9 cellular contexts compared by ENCODE assay signal in the genomic region with DNA sequence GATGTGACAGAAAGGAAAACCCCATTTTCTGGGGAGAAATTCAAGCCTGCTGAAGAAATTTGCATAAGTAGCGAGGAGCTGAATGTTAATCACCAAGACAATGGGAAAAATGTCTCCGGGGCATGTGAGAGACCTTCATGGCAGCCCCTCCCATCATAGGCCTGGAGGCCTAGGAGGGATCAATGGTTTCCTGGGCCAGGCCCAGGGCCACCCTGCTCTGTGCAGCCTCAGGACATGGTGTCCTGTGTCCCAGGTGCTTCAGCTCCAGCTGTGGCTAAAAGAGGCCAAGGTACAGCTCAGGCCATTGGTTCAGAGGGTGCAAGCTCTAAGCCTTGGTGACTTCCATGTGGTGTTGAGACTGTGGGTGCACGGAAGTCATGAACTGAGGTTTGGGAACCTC.
"Had no signal": no experiment of that assay in that cellular context is flagged by ENCODE, and none has a peak within 500 bp of the region (broad histone marks: within the 10 kb centered on the region; RNA-seq: fewer than 3 reads in every experiment).

No MANE protein-coding gene starts in this region.

- ATAC-seq: activated CD4-positive, alpha-beta T cell treated with anti-CD3 and anti-CD28 coated beads for 36 hours; activated CD4-positive, CD25-positive, alpha-beta regulatory T cell treated with anti-CD3 and anti-CD28 coated beads, Interleukin-2, amount 50 U/mL, for 24 hours; activated CD8-positive, alpha-beta memory T cell treated with anti-CD3 and anti-CD28 coated beads, Interleukin-2, amount 10 ng/mL, durations not matched to agents 7 days and 5 days; activated CD8-positive, alpha-beta T cell treated with anti-CD3 and anti-CD28 coated beads for 36 hours; activated CD8-positive, alpha-beta T cell treated with anti-CD3 and anti-CD28 coated beads, Interleukin-2, amount 10 ng/mL, durations not matched to agents 7 days and 5 days; T-helper 17 cell; WTC11 had no signal

- H3K27ac ChIP-seq: VCaP, WERI-Rb-1 had no signal

- H3K36me3 ChIP-seq: WERI-Rb-1 had no signal
